1 cellular context compared by ENCODE assay signal in the genomic region with DNA sequence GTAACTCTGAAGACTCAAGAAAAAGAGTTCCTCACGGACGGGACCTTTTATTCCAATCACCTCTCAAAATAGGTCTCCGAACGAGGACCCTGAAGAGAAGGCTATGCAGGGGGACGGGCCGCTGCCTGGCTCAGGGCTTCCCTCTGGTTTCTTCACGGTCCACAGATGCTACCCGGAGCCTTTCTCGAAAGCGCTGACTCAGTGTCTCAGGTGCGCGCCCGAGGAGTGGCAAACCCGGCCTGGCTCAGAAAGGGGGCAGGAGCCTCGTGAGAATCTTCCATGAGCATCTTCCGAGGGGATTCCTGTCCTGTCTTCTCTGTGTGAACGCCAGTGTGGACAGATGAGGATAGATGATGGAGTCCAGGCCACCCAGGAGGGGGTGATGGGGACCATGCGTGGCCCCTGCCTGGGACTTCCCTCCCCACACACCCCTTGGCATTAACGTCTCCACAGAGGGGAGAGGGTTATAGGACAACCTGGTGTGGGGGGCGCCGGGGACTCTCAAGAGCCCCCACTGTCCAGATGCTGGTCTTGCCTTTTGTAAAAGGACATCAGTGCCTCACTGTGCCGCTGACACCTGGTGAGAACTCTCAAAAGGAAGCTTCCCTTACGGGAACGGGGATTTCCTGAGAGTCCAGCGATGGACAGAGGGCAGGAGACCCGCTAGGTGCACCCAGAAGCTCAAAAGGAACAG.
TF ChIP-seq lines count a peak whose summit lies in the region.

No MANE protein-coding gene starts in this region.

TF ChIP-seq in IMR-90, 13 proteins besides CTCF, POLR2A, EP300 and RAD21:
- TF ChIP-seq CHD1 (IDR thresholded peaks at IDR 0.05; ENCODE audit: low read depth, low read length): no peak
- no peak for TF ChIP-seq SMC3 (IDR thresholded peaks at IDR 0.05; ENCODE audit: low read depth, low read length)
- no peak for TF ChIP-seq MXI1 (IDR thresholded peaks at IDR 0.05; ENCODE audit: borderline replicate concordance, low read depth, low read length)
- TF ChIP-seq RFX5 (IDR thresholded peaks at IDR 0.05; ENCODE audit: low read depth, low read length): no peak
- peak; percentile 59 for TF ChIP-seq MAFK (IDR thresholded peaks at IDR 0.05; ENCODE audit: low read depth, low read length)
TF ChIP-seq in IMR-90: peak in this region for 1.
